1 cellular context compared by ENCODE assay signal in the genomic region with DNA sequence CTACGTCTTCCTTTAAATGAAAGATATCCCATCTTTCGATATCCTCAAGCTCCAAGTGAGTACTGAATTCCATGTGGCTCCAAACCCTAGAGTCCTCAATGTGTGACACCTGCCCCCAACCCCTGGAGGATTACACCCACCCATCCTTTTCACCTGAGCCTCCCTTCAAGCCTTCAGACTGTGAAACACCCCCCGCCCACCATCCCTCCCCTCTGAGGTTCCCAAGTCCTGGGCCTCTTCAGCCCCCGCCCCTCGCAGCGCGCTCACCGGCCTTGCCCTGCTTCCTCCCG.
TF ChIP-seq lines count a peak whose summit lies in the region.

No MANE protein-coding gene starts in this region.

TF ChIP-seq in neural cell, 6 proteins besides CTCF, POLR2A, EP300 and RAD21 (continued from another document):
- TF ChIP-seq, protein P1, sequence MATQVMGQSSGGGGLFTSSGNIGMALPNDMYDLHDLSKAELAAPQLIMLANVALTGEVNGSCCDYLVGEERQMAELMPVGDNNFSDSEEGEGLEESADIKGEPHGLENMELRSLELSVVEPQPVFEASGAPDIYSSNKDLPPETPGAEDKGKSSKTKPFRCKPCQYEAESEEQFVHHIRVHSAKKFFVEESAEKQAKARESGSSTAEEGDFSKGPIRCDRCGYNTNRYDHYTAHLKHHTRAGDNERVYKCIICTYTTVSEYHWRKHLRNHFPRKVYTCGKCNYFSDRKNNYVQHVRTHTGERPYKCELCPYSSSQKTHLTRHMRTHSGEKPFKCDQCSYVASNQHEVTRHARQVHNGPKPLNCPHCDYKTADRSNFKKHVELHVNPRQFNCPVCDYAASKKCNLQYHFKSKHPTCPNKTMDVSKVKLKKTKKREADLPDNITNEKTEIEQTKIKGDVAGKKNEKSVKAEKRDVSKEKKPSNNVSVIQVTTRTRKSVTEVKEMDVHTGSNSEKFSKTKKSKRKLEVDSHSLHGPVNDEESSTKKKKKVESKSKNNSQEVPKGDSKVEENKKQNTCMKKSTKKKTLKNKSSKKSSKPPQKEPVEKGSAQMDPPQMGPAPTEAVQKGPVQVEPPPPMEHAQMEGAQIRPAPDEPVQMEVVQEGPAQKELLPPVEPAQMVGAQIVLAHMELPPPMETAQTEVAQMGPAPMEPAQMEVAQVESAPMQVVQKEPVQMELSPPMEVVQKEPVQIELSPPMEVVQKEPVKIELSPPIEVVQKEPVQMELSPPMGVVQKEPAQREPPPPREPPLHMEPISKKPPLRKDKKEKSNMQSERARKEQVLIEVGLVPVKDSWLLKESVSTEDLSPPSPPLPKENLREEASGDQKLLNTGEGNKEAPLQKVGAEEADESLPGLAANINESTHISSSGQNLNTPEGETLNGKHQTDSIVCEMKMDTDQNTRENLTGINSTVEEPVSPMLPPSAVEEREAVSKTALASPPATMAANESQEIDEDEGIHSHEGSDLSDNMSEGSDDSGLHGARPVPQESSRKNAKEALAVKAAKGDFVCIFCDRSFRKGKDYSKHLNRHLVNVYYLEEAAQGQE (IDR thresholded peaks at IDR 0.05; ENCODE audit: borderline replicate concordance), result no peak
- TF ChIP-seq SMC3 (conservative IDR thresholded peaks at IDR 0.05; ENCODE audit: poor library complexity), result no peak
- no peak for TF ChIP-seq MXI1 (conservative IDR thresholded peaks at IDR 0.05; ENCODE audit: poor library complexity, severe bottlenecking)
